In genomic region chr3:13415236-13416001, GRCh38 we compare ENCODE assay signal across 13 cellular contexts. TPM values are rescaled to one million over a fixed set of nuclear protein-coding genes. Genes with fewer than 3 reads are reported as not detected.
A peak's percentile ranks its signal among the peaks of the same experiment; 100 is the strongest.
DNase-seq lines count a peak whose midpoint lies in the region; ATAC-seq and TF ChIP-seq lines count a peak whose summit lies in the region.
"Had no signal": no experiment of that assay in that cellular context is flagged by ENCODE, and none has a peak within 500 bp of the region (broad histone marks: within the 10 kb centered on the region; RNA-seq: fewer than 3 reads in every experiment).

No MANE protein-coding gene starts in this region.

- H4K8ac ChIP-seq in mesendoderm (ENCODE audit: low read depth, low read length): no peak overlapping the region

- no peak overlapping the region for H3K23ac ChIP-seq in mesendoderm (ENCODE audit: low read length)

- H3K27ac ChIP-seq in DND-41 (ENCODE audit: low read length) (peak overlapping the region; percentile 93), mesendoderm (ENCODE audit: low read depth, low read length) (no peak overlapping the region)

- ATAC-seq in DND-41 (ENCODE audit: insufficient read depth, low read depth): no peak
- no peak for ATAC-seq in natural killer cell
- ATAC-seq in GM19455 (IDR thresholded peaks at IDR 0.05; ENCODE audit: unreplicated experiment): no peak

- H3K4me3 ChIP-seq in DND-41 (ENCODE audit: low read depth in 1 of 2, low read length in 2 of 2) (peak overlapping the region in 1 of 2 experiments; percentile 37; a peak in 2 of 4 replicates), mesendoderm (ENCODE audit: low read length) (no peak overlapping the region)
- H3K4me3 ChIP-seq: coronary artery, tibial nerve had no signal

- POLR2A ChIA-PET in activated CD4-positive, alpha-beta memory T cell treated with anti-CD3 and anti-CD28 coated beads, Interleukin-2, amount 10 ng/mL, durations not matched to agents 7 days and 5 days (lab: Charles Lee): interaction anchor here (1.1 to 7.8 kb wide), 7 partner anchors 10 to 763 kb away, joined by 3 to 134 read pairs (median 4); partner anchors contain the start of genes HDAC11, LSM3 and XPC

- no peaks in the 10 kb centered on the region for H3K27me3 Mint-ChIP-seq in IgD-negative memory B cell
- no peaks in the 10 kb centered on the region for H3K27me3 Mint-ChIP-seq in activated CD4-positive, alpha-beta memory T cell treated with anti-CD3 and anti-CD28 coated beads, Interleukin-2, amount 10 ng/mL, durations not matched to agents 7 days and 5 days
- H3K27me3 Mint-ChIP-seq in natural killer cell (ENCODE audit: low read depth in 2 of 2): no peaks in the 10 kb centered on the region

- no CpG with 5 or more reads among the region's 15 CpGs for WGBS in mesendoderm (ENCODE audit: extremely low coverage, insufficient coverage, low lambda C conversion rate)

- H3K36me3 ChIP-seq in DND-41 (ENCODE audit: insufficient read depth, low read length) (peaks cover 39% of the 10 kb centered on the region), mesendoderm (ENCODE audit: control insufficient read depth, insufficient read depth, low read length) (no peaks in the 10 kb centered on the region)
- H3K36me3 ChIP-seq: tibial nerve had no signal

- H2BK5ac ChIP-seq in mesendoderm (ENCODE audit: low read length): no peak overlapping the region

- H3K79me2 ChIP-seq in DND-41 (ENCODE audit: insufficient read depth, low read length) (peaks cover 96% of the 10 kb centered on the region), mesendoderm (ENCODE audit: control insufficient read depth, insufficient read depth, low read length) (no peaks in the 10 kb centered on the region)

- H3K9ac ChIP-seq in DND-41 (ENCODE audit: low read depth, low read length): peak overlapping the region; percentile 32
- H3K9ac ChIP-seq in mesendoderm (ENCODE audit: low read length): no peak overlapping the region

- TF ChIP-seq CTCF in DND-41 (IDR thresholded peaks at IDR 0.05; ENCODE audit: borderline replicate concordance, extremely low read depth, low read length, poor library complexity, severe bottlenecking): no peak
- TF ChIP-seq CTCF in natural killer cell (IDR thresholded peaks at IDR 0.05): no peak

- no peak overlapping the region for H2BK120ac ChIP-seq in mesendoderm (ENCODE audit: low read depth, low read length)

- no peak overlapping the region for H3K4ac ChIP-seq in mesendoderm (ENCODE audit: low read depth, low read length)

- peaks cover 60% of the 10 kb centered on the region for H3K4me1 ChIP-seq in DND-41 (ENCODE audit: insufficient read depth, low read length)
- no peaks in the 10 kb centered on the region for H3K4me1 ChIP-seq in mesendoderm (ENCODE audit: control insufficient read depth, low read depth, low read length)

- DNase-seq in DND-41 (no peak), natural killer cell (no peak), NCI-H1048 (lab: John Stamatoyannopoulos, UW) (no peak), amygdala (lab: John Stamatoyannopoulos, UW) (no peak), mesendoderm (no peak)
- no peak for DNase-seq in activated CD4-positive, alpha-beta memory T cell treated with anti-CD3 and anti-CD28 coated beads, Interleukin-2, amount 10 ng/mL, durations not matched to agents 7 days and 5 days
- DNase-seq: KBM-7, midbrain, RPMI8226 had no signal

- H3K18ac ChIP-seq in mesendoderm (ENCODE audit: low read length): no peak overlapping the region

- no peaks in the 10 kb centered on the region for H3K27me3 ChIP-seq in DND-41 (ENCODE audit: insufficient read depth, low read length, poor library complexity)
- H3K27me3 ChIP-seq in mesendoderm (ENCODE audit: insufficient read depth, low read length, poor library complexity): no peaks in the 10 kb centered on the region

- intact Hi-C loops in natural killer cell (cut with micrococcal nuclease): loop anchor here (5.0 kb wide), 1 partner anchor 403 kb away; no protein-coding TSS in a partner anchor

- H4K5ac ChIP-seq in mesendoderm (ENCODE audit: low read length): no peak overlapping the region

- H3K36me3 Mint-ChIP-seq in IgD-negative memory B cell (no peaks in the 10 kb centered on the region), natural killer cell (no peaks in the 10 kb centered on the region)
- H3K36me3 Mint-ChIP-seq in activated CD4-positive, alpha-beta memory T cell treated with anti-CD3 and anti-CD28 coated beads, Interleukin-2, amount 10 ng/mL, durations not matched to agents 7 days and 5 days (ENCODE audit: low read depth): peaks cover 42% of the 10 kb centered on the region

- H3K27ac Mint-ChIP-seq in IgD-negative memory B cell (peak overlapping the region; percentile 89 to 98 (median 92)), natural killer cell (peak overlapping the region; percentile 94 to 95)
- H3K27ac Mint-ChIP-seq in activated CD4-positive, alpha-beta memory T cell treated with anti-CD3 and anti-CD28 coated beads, Interleukin-2, amount 10 ng/mL, durations not matched to agents 7 days and 5 days: peak overlapping the region; percentile 97

- H3K4me2 ChIP-seq in DND-41 (ENCODE audit: insufficient read depth, low read length) (peak overlapping the region; percentile 77), mesendoderm (ENCODE audit: low read length) (no peak overlapping the region)

- CTCF ChIA-PET in activated CD4-positive, alpha-beta memory T cell treated with anti-CD3 and anti-CD28 coated beads, Interleukin-2, amount 10 ng/mL, durations not matched to agents 7 days and 5 days (lab: Charles Lee): interaction anchor here (4.7 to 8.5 kb wide), 2 partner anchors 12 to 37 kb away, joined by 33 to 119 read pairs; no protein-coding TSS in a partner anchor

- no peak overlapping the region for H2AK5ac ChIP-seq in mesendoderm (ENCODE audit: low read length)

- no peak overlapping the region for H2AFZ ChIP-seq in DND-41 (ENCODE audit: low read depth, low read length)

- peaks cover 61% of the 10 kb centered on the region for H4K20me1 ChIP-seq in DND-41 (ENCODE audit: insufficient read depth, low read length)

- H3K79me1 ChIP-seq in mesendoderm (ENCODE audit: low read length): no peaks in the 10 kb centered on the region

- no peak overlapping the region for H2BK15ac ChIP-seq in mesendoderm (replicated peaks; ENCODE audit: low read depth)

- H3K9me3 Mint-ChIP-seq in IgD-negative memory B cell: no peaks in the 10 kb centered on the region
- no peaks in the 10 kb centered on the region for H3K9me3 Mint-ChIP-seq in activated CD4-positive, alpha-beta memory T cell treated with anti-CD3 and anti-CD28 coated beads, Interleukin-2, amount 10 ng/mL, durations not matched to agents 7 days and 5 days
- H3K9me3 Mint-ChIP-seq in natural killer cell: no peaks in the 10 kb centered on the region

- no peak overlapping the region for H3K56ac ChIP-seq in mesendoderm (ENCODE audit: low read length)

- H3K4me1 Mint-ChIP-seq in IgD-negative memory B cell (peaks cover 37 to 49% (median 37%) of the 10 kb centered on the region in 3 donors), natural killer cell (peaks cover 51 to 61% of the 10 kb centered on the region in 2 donors)
- H3K4me1 Mint-ChIP-seq in activated CD4-positive, alpha-beta memory T cell treated with anti-CD3 and anti-CD28 coated beads, Interleukin-2, amount 10 ng/mL, durations not matched to agents 7 days and 5 days: peaks cover 63% of the 10 kb centered on the region

- no peaks in the 10 kb centered on the region for H3K9me3 ChIP-seq in DND-41 (ENCODE audit: insufficient read depth, low read length, severe bottlenecking)
- H3K9me3 ChIP-seq: tibial nerve had no signal

- H3K4me3 Mint-ChIP-seq in IgD-negative memory B cell (peak overlapping the region; percentile 61 to 92 (median 69)), natural killer cell (peak overlapping the region; percentile 68)
- peak overlapping the region; percentile 70 for H3K4me3 Mint-ChIP-seq in activated CD4-positive, alpha-beta memory T cell treated with anti-CD3 and anti-CD28 coated beads, Interleukin-2, amount 10 ng/mL, durations not matched to agents 7 days and 5 days

RNA-seq across cellular contexts. Expression of gene NUP210, which starts 4.7 kb away (rescaled TPM):
- polyA plus RNA-seq in IgD-negative memory B cell: 72.2 TPM
- 100 to 1,000 TPM; 153 to 161 TPM for total RNA-seq in activated CD4-positive, alpha-beta memory T cell treated with anti-CD3 and anti-CD28 coated beads, Interleukin-2, amount 10 ng/mL, durations not matched to agents 7 days and 5 days
- total RNA-seq in natural killer cell: 100 to 1,000 TPM; 156 to 194 (median 179) TPM
- 10.9 TPM for polyA plus RNA-seq in mesendoderm (2013, experiment 1 of 2)
- 11.1 TPM for polyA plus RNA-seq in mesendoderm (2013, experiment 2 of 2)
